In genomic region chr17:82943339-82943738, GRCh38 we compare ENCODE assay signal across 30 cellular contexts.
DNase-seq lines count a peak whose midpoint lies in the region; ATAC-seq, FAIRE-seq and TF ChIP-seq lines count a peak whose summit lies in the region.
"Had no signal": no experiment of that assay in that cellular context is flagged by ENCODE, and none has a peak within 500 bp of the region (broad histone marks: within the 10 kb centered on the region; RNA-seq: fewer than 3 reads in every experiment).

No MANE protein-coding gene starts in this region.

- no peak overlapping the region for H2AFZ ChIP-seq in HepG2 (ENCODE audit: low read length)
- H2AFZ ChIP-seq: hepatocyte had no signal

- H3K9me3 ChIP-seq in Peyer's patch (peaks cover 0 to 22% (median 9%) of the 10 kb centered on the region in 4 donors), HepG2 (ENCODE audit: low read length) (peaks cover 19% of the 10 kb centered on the region), sigmoid colon (peaks cover 10 to 17% (median 15%) of the 10 kb centered on the region in 4 donors)

- in situ Hi-C loops in HepG2 (cut with HindIII; ENCODE audit: extremely low pct_ligation_motif_present, low pct_unique_long_range_greater_than_20kb), result no loop called here

- no peak for DNase-seq in activated CD4-positive, alpha-beta T cell treated with anti-CD3 and anti-CD28 coated beads, Interleukin-2, amount 10 ng/mL, durations not matched to agents 7 days and 5 days
- DNase-seq in activated CD4-positive, alpha-beta T cell treated with anti-CD3 and anti-CD28 coated beads for 1 hour, result no peak
- DNase-seq in Peyer's patch (peak in 2 of 3 donors; percentile 36 to 37), HepG2 (ENCODE audit: low spot score) (no peak), sigmoid colon (peak; percentile 33), NCI-H1048 (lab: John Stamatoyannopoulos, UW) (no peak), frontal cortex (ENCODE audit: low spot score in 2 of 2) (no peak)
- DNase-seq in activated CD4-positive, alpha-beta memory T cell treated with anti-CD3 and anti-CD28 coated beads, Interleukin-2, amount 10 ng/mL, durations not matched to agents 7 days and 5 days, result no peak
- DNase-seq: 8988T; activated CD4-positive, alpha-beta T cell treated with anti-CD3 and anti-CD28 coated beads for 48 hours; activated naive CD4-positive, alpha-beta T cell; activated T-cell treated with anti-CD3 and anti-CD28 coated beads, Interleukin-2, amount 50 U/mL, for 4 hours; Calu3; DMS79; foreskin melanocyte; GF-D8; IMR-90; mesendoderm; NCI-H146; NCI-H446 treated with DMSO at 0.1 percent for 48 hours; NCI-H82; SJCRH30; stimulated activated naive CD4-positive, alpha-beta T cell; SW 1271 had no signal

- no peak for FAIRE-seq in HepG2 (lab: Jason Lieb, UNC)
- FAIRE-seq in frontal cortex (lab: Jason Lieb, UNC), result no peak

- no peak for TF ChIP-seq POLR2A in Peyer's patch (IDR thresholded peaks at IDR 0.05)
- no peak for TF ChIP-seq POLR2A in HepG2 (IDR thresholded peaks at IDR 0.05; ENCODE audit: insufficient read depth in 1 of 2, low read depth in 2 of 2, low read length in 2 of 2)
- TF ChIP-seq POLR2A in sigmoid colon (IDR thresholded peaks at IDR 0.05), result no peak

- H3K4me3 Mint-ChIP-seq in activated CD4-positive, alpha-beta T cell treated with anti-CD3 and anti-CD28 coated beads, Interleukin-2, amount 10 ng/mL, durations not matched to agents 7 days and 5 days, result no peak overlapping the region
- H3K4me3 Mint-ChIP-seq in activated CD4-positive, alpha-beta memory T cell treated with anti-CD3 and anti-CD28 coated beads, Interleukin-2, amount 10 ng/mL, durations not matched to agents 7 days and 5 days, result no peak overlapping the region
- H3K4me3 Mint-ChIP-seq: activated T-cell treated with anti-CD3 and anti-CD28 coated beads, Interleukin-2, amount 50 U/mL, for 4 hours; brain; CD14-positive monocyte had no signal

- no peaks in the 10 kb centered on the region for H3K4me1 Mint-ChIP-seq in activated CD4-positive, alpha-beta T cell treated with anti-CD3 and anti-CD28 coated beads, Interleukin-2, amount 10 ng/mL, durations not matched to agents 7 days and 5 days
- H3K4me1 Mint-ChIP-seq in activated CD4-positive, alpha-beta memory T cell treated with anti-CD3 and anti-CD28 coated beads, Interleukin-2, amount 10 ng/mL, durations not matched to agents 7 days and 5 days, result no peaks in the 10 kb centered on the region
- H3K4me1 Mint-ChIP-seq: CD14-positive monocyte had no signal

- H3K4me1 ChIP-seq in Peyer's patch (no peaks in the 10 kb centered on the region), HepG2 (ENCODE audit: insufficient read depth, low read length) (no peaks in the 10 kb centered on the region), sigmoid colon (no peaks in the 10 kb centered on the region)
- H3K4me1 ChIP-seq: psoas muscle, SJCRH30, uterus had no signal

- peaks cover 37% of the 10 kb centered on the region for H3K9me3 Mint-ChIP-seq in activated CD4-positive, alpha-beta T cell treated with anti-CD3 and anti-CD28 coated beads, Interleukin-2, amount 10 ng/mL, durations not matched to agents 7 days and 5 days
- H3K9me3 Mint-ChIP-seq in activated CD4-positive, alpha-beta memory T cell treated with anti-CD3 and anti-CD28 coated beads, Interleukin-2, amount 10 ng/mL, durations not matched to agents 7 days and 5 days, result peaks cover 22% of the 10 kb centered on the region

- H4K20me1 ChIP-seq in HepG2 (ENCODE audit: insufficient read depth, low read length), result no peaks in the 10 kb centered on the region

- TF ChIP-seq EP300 in HepG2 (IDR thresholded peaks at IDR 0.05; ENCODE audit: low read depth in 2 of 2, low read length in 2 of 2) (no peak), HepG2 (CRISPR knock-in tag; IDR thresholded peaks at IDR 0.05; ENCODE audit: borderline replicate concordance) (no peak), sigmoid colon (IDR thresholded peaks at IDR 0.05) (no peak)

- POLR2A ChIA-PET in activated CD4-positive, alpha-beta T cell treated with anti-CD3 and anti-CD28 coated beads, Interleukin-2, amount 10 ng/mL, durations not matched to agents 7 days and 5 days (lab: Charles Lee), result no interaction called here
- POLR2A ChIA-PET in HepG2 (lab: Yijun Ruan, JAX), result no interaction called here
- POLR2A ChIA-PET in activated CD4-positive, alpha-beta memory T cell treated with anti-CD3 and anti-CD28 coated beads, Interleukin-2, amount 10 ng/mL, durations not matched to agents 7 days and 5 days (lab: Charles Lee), result no interaction called here

- CTCF ChIA-PET in activated CD4-positive, alpha-beta T cell treated with anti-CD3 and anti-CD28 coated beads, Interleukin-2, amount 10 ng/mL, durations not matched to agents 7 days and 5 days (lab: Charles Lee), result interaction anchor here (1.6 kb wide), 1 partner anchor 9 kb away, joined by 4 read pairs; no protein-coding TSS in a partner anchor
- CTCF ChIA-PET in HepG2 (lab: Yijun Ruan, JAX; ENCODE audit: low intra/inter-chr PET ratio, low total read pairs), result no interaction called here
- CTCF ChIA-PET in activated CD4-positive, alpha-beta memory T cell treated with anti-CD3 and anti-CD28 coated beads, Interleukin-2, amount 10 ng/mL, durations not matched to agents 7 days and 5 days (lab: Charles Lee), result no interaction called here

- BruUV-seq in HepG2 (replicated peaks; lab: Mats Ljungman, UMichigan), result no TSS peak

- WGBS in HepG2 (ENCODE audit: low lambda C conversion rate), result 98% methylated on average over 7 of the region's 7 CpGs
- 96 to 97% methylated on average over 7 of the region's 7 CpGs for WGBS in sigmoid colon, 2 donors

- H3K79me2 ChIP-seq in HepG2 (ENCODE audit: insufficient read depth, low read length), result no peaks in the 10 kb centered on the region
- H3K79me2 ChIP-seq: hepatocyte had no signal

- H3K27ac Mint-ChIP-seq in activated CD4-positive, alpha-beta T cell treated with anti-CD3 and anti-CD28 coated beads, Interleukin-2, amount 10 ng/mL, durations not matched to agents 7 days and 5 days, result peak overlapping the region; percentile 46
- H3K27ac Mint-ChIP-seq in activated CD4-positive, alpha-beta memory T cell treated with anti-CD3 and anti-CD28 coated beads, Interleukin-2, amount 10 ng/mL, durations not matched to agents 7 days and 5 days, result no peak overlapping the region
- H3K27ac Mint-ChIP-seq: brain had no signal

- H3K4me2 ChIP-seq in HepG2 (ENCODE audit: low read depth, low read length), result no peak overlapping the region
- H3K4me2 ChIP-seq: hepatocyte had no signal

- H3K4me3 ChIP-seq in Peyer's patch (no peak overlapping the region), HepG2 (replicated peaks in 1 of 3; ENCODE audit: insufficient read depth in 1 of 3, low read depth in 2 of 3, low read length in 3 of 3) (no peak overlapping the region), sigmoid colon (no peak overlapping the region)
- H3K4me3 ChIP-seq: hepatocyte, psoas muscle, SJCRH30, uterus had no signal

- H3K27ac ChIP-seq in Peyer's patch, result no peak overlapping the region
- H3K27ac ChIP-seq in HepG2 (ENCODE audit: extremely low read length, insufficient read depth, low read length), result no peak overlapping the region
- H3K27ac ChIP-seq in sigmoid colon, result no peak overlapping the region
- H3K27ac ChIP-seq: hepatocyte, neutrophil, psoas muscle, SJCRH30, uterus had no signal

- peaks cover 0 to 54% (median 0%) of the 10 kb centered on the region in 3 donors for H3K36me3 ChIP-seq in Peyer's patch
- peaks cover 20 to 58% of the 10 kb centered on the region in 2 experiments for H3K36me3 ChIP-seq in HepG2 (replicated peaks in 1 of 2; ENCODE audit: control insufficient read depth in 1 of 2, insufficient read depth in 2 of 2, low read length in 2 of 2)
- H3K36me3 ChIP-seq in sigmoid colon, result peaks cover 25 to 76% (median 49%) of the 10 kb centered on the region in 4 donors
- H3K36me3 ChIP-seq: uterus had no signal

- TF ChIP-seq RAD21 in HepG2 (CRISPR knock-in tag; IDR thresholded peaks at IDR 0.05), result no peak

- H3K36me3 Mint-ChIP-seq in activated CD4-positive, alpha-beta T cell treated with anti-CD3 and anti-CD28 coated beads, Interleukin-2, amount 10 ng/mL, durations not matched to agents 7 days and 5 days (ENCODE audit: low read depth), result peaks cover 73% of the 10 kb centered on the region
- H3K36me3 Mint-ChIP-seq in activated CD4-positive, alpha-beta memory T cell treated with anti-CD3 and anti-CD28 coated beads, Interleukin-2, amount 10 ng/mL, durations not matched to agents 7 days and 5 days (ENCODE audit: low read depth), result peaks cover 70% of the 10 kb centered on the region

- H3K27me3 Mint-ChIP-seq in activated CD4-positive, alpha-beta T cell treated with anti-CD3 and anti-CD28 coated beads, Interleukin-2, amount 10 ng/mL, durations not matched to agents 7 days and 5 days, result no peaks in the 10 kb centered on the region
- H3K27me3 Mint-ChIP-seq in activated CD4-positive, alpha-beta memory T cell treated with anti-CD3 and anti-CD28 coated beads, Interleukin-2, amount 10 ng/mL, durations not matched to agents 7 days and 5 days, result no peaks in the 10 kb centered on the region
- H3K27me3 Mint-ChIP-seq: brain had no signal

- no peak for ATAC-seq in HepG2
- ATAC-seq: activated T-cell treated with anti-CD3 and anti-CD28 coated beads, Interleukin-2, amount 50 U/mL, for 4 hours; psoas muscle had no signal

- H3K27me3 ChIP-seq in Peyer's patch (no peaks in the 10 kb centered on the region), HepG2 (ENCODE audit: control insufficient read depth in 1 of 2, insufficient read depth in 2 of 2, low read length in 2 of 2) (no peaks in the 10 kb centered on the region), sigmoid colon (no peaks in the 10 kb centered on the region)
- H3K27me3 ChIP-seq: hepatocyte, neutrophil, SJCRH30, uterus had no signal

- intact Hi-C loops in HepG2 (cut with micrococcal nuclease; ENCODE audit: unreplicated experiment), result no loop called here
- intact Hi-C loops in sigmoid colon (cut with DNase I), result no loop called here

- TF ChIP-seq CTCF in Peyer's patch (IDR thresholded peaks at IDR 0.05) (no peak), HepG2 (CRISPR knock-in tag; IDR thresholded peaks at IDR 0.05) (no peak), sigmoid colon (IDR thresholded peaks at IDR 0.05) (no peak)

- no peak overlapping the region for H3K9ac ChIP-seq in HepG2 (ENCODE audit: insufficient read depth, low read depth, low read length)

TF ChIP-seq in HepG2, 621 proteins besides CTCF, POLR2A, EP300 and RAD21:
- TF ChIP-seq AGO2 (optimal IDR thresholded peaks at IDR 0.05; ENCODE audit: low read depth, low read length) (peak; percentile 32), RBM22 (optimal IDR thresholded peaks at IDR 0.05; ENCODE audit: low read length) (peak; percentile 62), SIX4 (CRISPR knock-in tag; IDR thresholded peaks at IDR 0.05) (no peak)

Comparison
In these comparisons a context has a peak if more than half of its experiments do, and no peak if none do; other contexts are left out.
1. DNase-seq: peak in Peyer's patch (2 of 3) and sigmoid colon (single experiment); none in activated CD4-positive, alpha-beta T cell treated with anti-CD3 and anti-CD28 coated beads, Interleukin-2, amount 10 ng/mL, durations not matched to agents 7 days and 5 days (single experiment), activated CD4-positive, alpha-beta T cell treated with anti-CD3 and anti-CD28 coated beads for 1 hour (single experiment), HepG2 (single experiment), activated CD4-positive, alpha-beta memory T cell treated with anti-CD3 and anti-CD28 coated beads, Interleukin-2, amount 10 ng/mL, durations not matched to agents 7 days and 5 days (single experiment), NCI-H1048 (single experiment) and frontal cortex (0 of 2).